Comparison of ENCODE assay signal across 12 cellular contexts in genomic region chr3:147298511-147298982, GRCh38.
A peak's percentile ranks its signal among the peaks of the same experiment; 100 is the strongest.
DNase-seq lines count a peak whose midpoint lies in the region; ATAC-seq, FAIRE-seq and TF ChIP-seq lines count a peak whose summit lies in the region.
"Had no signal": no experiment of that assay in that cellular context is flagged by ENCODE, and none has a peak within 500 bp of the region (broad histone marks: within the 10 kb centered on the region; RNA-seq: fewer than 3 reads in every experiment).

No MANE protein-coding gene starts in this region.

- no peak overlapping the region for H3K4me2 ChIP-seq in HepG2 (ENCODE audit: low read depth, low read length)

- TF ChIP-seq POLR2A in HepG2 (IDR thresholded peaks at IDR 0.05; ENCODE audit: insufficient read depth in 1 of 2, low read depth in 2 of 2, low read length in 2 of 2) (no peak), right lobe of liver (IDR thresholded peaks at IDR 0.05) (no peak), esophagus muscularis mucosa (IDR thresholded peaks at IDR 0.05; ENCODE audit: low read depth) (no peak)

- H3K27me3 Mint-ChIP-seq in WTC11 (ENCODE audit: low read depth) = no peaks in the 10 kb centered on the region
- H3K27me3 Mint-ChIP-seq: CD4-positive, alpha-beta memory T cell had no signal

- 3% methylated on average over 4 of the region's 4 CpGs for WGBS in HepG2 (ENCODE audit: low lambda C conversion rate)
- 17% methylated on average over 4 of the region's 4 CpGs for WGBS in right lobe of liver (ENCODE audit: insufficient coverage, low coverage, low lambda C conversion rate, missing lambda C conversion rate)
- 18 to 20% methylated on average over 4 of the region's 4 CpGs for WGBS in aorta, 2 donors
- 14% methylated on average over 4 of the region's 4 CpGs for WGBS in esophagus muscularis mucosa
- WGBS in small intestine, 3 donors = 19 to 22% (median 21%) methylated on average over 4 of the region's 4 CpGs

- ATAC-seq in HepG2 (no peak), right lobe of liver (no peak), WTC11 (peak; percentile 65), aorta (ENCODE audit: low FRiP score) (peak; percentile 54)
- ATAC-seq: natural killer cell had no signal

- no peaks in the 10 kb centered on the region for H3K36me3 ChIP-seq in HepG2 (replicated peaks in 1 of 2; ENCODE audit: control insufficient read depth in 1 of 2, insufficient read depth in 2 of 2, low read length in 2 of 2)
- no peaks in the 10 kb centered on the region for H3K36me3 ChIP-seq in right lobe of liver
- H3K36me3 ChIP-seq in aorta (ENCODE audit: control insufficient read depth in 1 of 2, insufficient read depth in 2 of 2, low read length in 1 of 2) = no peaks in the 10 kb centered on the region
- H3K36me3 ChIP-seq in esophagus muscularis mucosa = no peaks in the 10 kb centered on the region
- no peaks in the 10 kb centered on the region for H3K36me3 ChIP-seq in small intestine (ENCODE audit: control insufficient read depth in 2 of 2, insufficient read depth in 2 of 2, low read length in 2 of 2)

- intact Hi-C loops in HepG2 (cut with micrococcal nuclease; ENCODE audit: unreplicated experiment) = no loop called here
- intact Hi-C loops in right lobe of liver (cut with DNase I) = no loop called here
- intact Hi-C loops in aorta (cut with DNase I) = no loop called here
- intact Hi-C loops in esophagus muscularis mucosa (cut with DNase I) = no loop called here

- in situ Hi-C loops in HepG2 (cut with HindIII; ENCODE audit: extremely low pct_ligation_motif_present, low pct_unique_long_range_greater_than_20kb) = no loop called here

- H3K27ac ChIP-seq in HepG2 (ENCODE audit: extremely low read length, insufficient read depth, low read length) (no peak overlapping the region), right lobe of liver (no peak overlapping the region), aorta (ENCODE audit: low read depth in 1 of 2, low read length in 2 of 2) (no peak overlapping the region), esophagus muscularis mucosa (replicated peaks in 1 of 4) (no peak overlapping the region), small intestine (ENCODE audit: low read depth in 1 of 2, low read length in 1 of 2) (no peak overlapping the region)

- H3K9me3 Mint-ChIP-seq in WTC11 = no peaks in the 10 kb centered on the region

- no peak overlapping the region for H3K4me3 Mint-ChIP-seq in WTC11
- H3K4me3 Mint-ChIP-seq: CD4-positive, alpha-beta memory T cell; natural killer cell had no signal

- no peaks in the 10 kb centered on the region for H3K9me3 ChIP-seq in HepG2 (ENCODE audit: low read length)
- no peaks in the 10 kb centered on the region for H3K9me3 ChIP-seq in right lobe of liver
- no peaks in the 10 kb centered on the region for H3K9me3 ChIP-seq in aorta (ENCODE audit: control insufficient read depth, low read length)
- H3K9me3 ChIP-seq in esophagus muscularis mucosa = no peaks in the 10 kb centered on the region
- no peaks in the 10 kb centered on the region for H3K9me3 ChIP-seq in small intestine (ENCODE audit: control insufficient read depth, low read depth)

- POLR2A ChIA-PET in HepG2 (lab: Yijun Ruan, JAX) = no interaction called here
- POLR2A ChIA-PET in WTC11 (lab: Charles Lee) = no interaction called here

- TF ChIP-seq CTCF in HepG2 (CRISPR knock-in tag; IDR thresholded peaks at IDR 0.05) = no peak
- TF ChIP-seq CTCF in right lobe of liver (IDR thresholded peaks at IDR 0.05) = no peak
- TF ChIP-seq CTCF in WTC11 (IDR thresholded peaks at IDR 0.05) = no peak
- no peak for TF ChIP-seq CTCF in esophagus muscularis mucosa (IDR thresholded peaks at IDR 0.05)

- H3K27me3 ChIP-seq in HepG2 (ENCODE audit: control insufficient read depth in 1 of 2, insufficient read depth in 2 of 2, low read length in 2 of 2) = no peaks in the 10 kb centered on the region; a peak in 1 of 5 replicates
- H3K27me3 ChIP-seq in right lobe of liver = no peaks in the 10 kb centered on the region
- no peaks in the 10 kb centered on the region for H3K27me3 ChIP-seq in aorta (ENCODE audit: control insufficient read depth in 1 of 2, insufficient read depth in 2 of 2, low read length in 1 of 2)
- H3K27me3 ChIP-seq in esophagus muscularis mucosa = no peaks in the 10 kb centered on the region
- no peaks in the 10 kb centered on the region for H3K27me3 ChIP-seq in small intestine (ENCODE audit: control insufficient read depth in 2 of 2, insufficient read depth in 2 of 2, low read length in 2 of 2)

- H3K27ac Mint-ChIP-seq in WTC11 = no peak overlapping the region
- H3K27ac Mint-ChIP-seq: CD4-positive, alpha-beta memory T cell; natural killer cell had no signal

- CTCF ChIA-PET in HepG2 (lab: Yijun Ruan, JAX; ENCODE audit: low intra/inter-chr PET ratio, low total read pairs) = no interaction called here
- CTCF ChIA-PET in WTC11 (lab: Charles Lee) = no interaction called here

- H3K4me3 ChIP-seq in HepG2 (replicated peaks in 1 of 3; ENCODE audit: insufficient read depth in 1 of 3, low read depth in 2 of 3, low read length in 3 of 3) (no peak overlapping the region), right lobe of liver (no peak overlapping the region), aorta (ENCODE audit: low read length in 2 of 2) (no peak overlapping the region), esophagus muscularis mucosa (no peak overlapping the region), small intestine (ENCODE audit: low read depth in 1 of 2, low read length in 2 of 2) (no peak overlapping the region)

- no peaks in the 10 kb centered on the region for H3K79me2 ChIP-seq in HepG2 (ENCODE audit: insufficient read depth, low read length)

- H3K4me1 Mint-ChIP-seq in WTC11 = peaks cover 11% of the 10 kb centered on the region
- H3K4me1 Mint-ChIP-seq: CD4-positive, alpha-beta memory T cell; natural killer cell had no signal

- TF ChIP-seq RAD21 in HepG2 (CRISPR knock-in tag; IDR thresholded peaks at IDR 0.05) = no peak

- H3K36me3 Mint-ChIP-seq in WTC11 = no peaks in the 10 kb centered on the region
- H3K36me3 Mint-ChIP-seq: CD4-positive, alpha-beta memory T cell; natural killer cell had no signal

- BruUV-seq in HepG2 (replicated peaks; lab: Mats Ljungman, UMichigan) = no TSS peak

- no peak for TF ChIP-seq EP300 in HepG2 (IDR thresholded peaks at IDR 0.05; ENCODE audit: low read depth in 2 of 2, low read length in 2 of 2)
- TF ChIP-seq EP300 in HepG2 (CRISPR knock-in tag; IDR thresholded peaks at IDR 0.05; ENCODE audit: borderline replicate concordance) = no peak
- TF ChIP-seq EP300 in esophagus muscularis mucosa (IDR thresholded peaks at IDR 0.05) = no peak

- no peak overlapping the region for H2AFZ ChIP-seq in HepG2 (ENCODE audit: low read length)

- H4K20me1 ChIP-seq in HepG2 (ENCODE audit: insufficient read depth, low read length) = no peaks in the 10 kb centered on the region

- H3K4me1 ChIP-seq in HepG2 (ENCODE audit: insufficient read depth, low read length) (no peaks in the 10 kb centered on the region), right lobe of liver (no peaks in the 10 kb centered on the region), aorta (ENCODE audit: control insufficient read depth in 1 of 2, insufficient read depth in 2 of 2, low read length in 2 of 2) (peaks cover 0 to 3% of the 10 kb centered on the region in 2 donors), esophagus muscularis mucosa (peaks cover 0 to 15% (median 13%) of the 10 kb centered on the region in 4 donors), small intestine (ENCODE audit: control insufficient read depth in 2 of 2, insufficient read depth in 1 of 2, low read depth in 1 of 2, low read length in 1 of 2) (no peaks in the 10 kb centered on the region)

- no peak overlapping the region for H3K9ac ChIP-seq in HepG2 (ENCODE audit: insufficient read depth, low read depth, low read length)

- DNase-seq in HepG2 (ENCODE audit: low spot score) (peak; percentile 3), right lobe of liver (no peak), WTC11 (ENCODE audit: low spot score) (no peak), iPS DF 19.7 (ENCODE audit: low read depth, low spot score) (peak; percentile 30), aorta (no peak), HuH-7.5 (ENCODE audit: low spot score) (no peak), esophagus muscularis mucosa (ENCODE audit: extremely low spot score) (no peak), small intestine (no peak)
- DNase-seq: activated CD4-positive, alpha-beta T cell treated with anti-CD3 and anti-CD28 coated beads, Interleukin-2, amount 50 U/mL, for 4 hours; CD4-positive, alpha-beta memory T cell; effector memory CD4-positive, alpha-beta T cell; natural killer cell had no signal

- no peak for FAIRE-seq in HepG2 (lab: Jason Lieb, UNC)
- FAIRE-seq in small intestine (lab: Jason Lieb, UNC) = no peak

TF ChIP-seq in HepG2, 621 proteins besides CTCF, POLR2A, EP300 and RAD21 (continues in another document):
- no peak for TF ChIP-seq ZNF580 (CRISPR knock-in tag; IDR thresholded peaks at IDR 0.05; ENCODE audit: borderline replicate concordance, low read depth)

TF ChIP-seq in WTC11, 78 proteins besides CTCF, POLR2A, EP300 and RAD21 (continues in another document):
- TF ChIP-seq ZSCAN18 (CRISPR knock-in tag; IDR thresholded peaks at IDR 0.05) (no peak), PREB (CRISPR knock-in tag; IDR thresholded peaks at IDR 0.05; ENCODE audit: borderline replicate concordance) (no peak), IRF1 (CRISPR knock-in tag; IDR thresholded peaks at IDR 0.05) (no peak), ZNF416 (CRISPR knock-in tag; IDR thresholded peaks at IDR 0.05) (no peak)

Comparison
In these comparisons a context has a peak if more than half of its experiments do, and no peak if none do; other contexts are left out.
1. DNase-seq: peak in HepG2 (single experiment) and iPS DF 19.7 (single experiment); none in right lobe of liver (0 of 3), WTC11 (single experiment), aorta (0 of 2), HuH-7.5 (single experiment), esophagus muscularis mucosa (single experiment) and small intestine (single experiment).
2. ATAC-seq: peak in WTC11 (single experiment) and aorta (single experiment); none in HepG2 (single experiment) and right lobe of liver (0 of 4).